In the genomic region with DNA sequence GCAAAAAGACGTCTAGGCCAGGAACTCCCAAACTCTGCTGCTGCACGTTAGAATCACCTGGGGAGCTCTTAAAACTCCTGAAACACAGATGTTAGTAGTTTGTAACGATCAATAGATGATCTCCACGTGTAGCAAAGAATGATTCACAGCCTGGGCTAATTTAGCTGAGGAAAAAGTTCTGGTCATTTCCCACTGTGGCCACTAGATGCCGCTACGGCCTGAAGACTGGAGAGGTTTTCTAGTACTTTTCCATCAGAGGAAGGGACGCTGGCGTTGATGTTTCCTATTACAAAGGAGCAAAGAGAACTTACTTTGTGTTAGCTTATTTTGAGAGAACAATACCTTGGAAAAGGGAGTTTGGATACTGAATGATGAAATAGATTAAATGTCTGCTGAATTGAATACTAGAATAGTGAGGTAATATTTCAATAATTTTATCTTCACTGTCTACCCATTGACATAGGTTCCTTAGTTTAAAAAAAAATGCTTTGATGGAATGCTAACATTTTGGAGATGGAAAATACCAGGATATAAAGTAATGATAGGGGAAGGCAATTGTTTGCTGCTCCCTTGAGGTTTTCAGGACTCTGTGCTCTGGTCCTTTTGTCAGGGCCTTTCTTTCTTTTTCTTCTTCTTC, we compare ENCODE assay signal across 1 cellular context.
TF ChIP-seq lines count a peak whose summit lies in the region.

No MANE protein-coding gene starts in this region.

TF ChIP-seq in HCT116, 20 proteins besides CTCF, POLR2A, EP300 and RAD21 (continued from another document):
- TF ChIP-seq, protein P1, sequence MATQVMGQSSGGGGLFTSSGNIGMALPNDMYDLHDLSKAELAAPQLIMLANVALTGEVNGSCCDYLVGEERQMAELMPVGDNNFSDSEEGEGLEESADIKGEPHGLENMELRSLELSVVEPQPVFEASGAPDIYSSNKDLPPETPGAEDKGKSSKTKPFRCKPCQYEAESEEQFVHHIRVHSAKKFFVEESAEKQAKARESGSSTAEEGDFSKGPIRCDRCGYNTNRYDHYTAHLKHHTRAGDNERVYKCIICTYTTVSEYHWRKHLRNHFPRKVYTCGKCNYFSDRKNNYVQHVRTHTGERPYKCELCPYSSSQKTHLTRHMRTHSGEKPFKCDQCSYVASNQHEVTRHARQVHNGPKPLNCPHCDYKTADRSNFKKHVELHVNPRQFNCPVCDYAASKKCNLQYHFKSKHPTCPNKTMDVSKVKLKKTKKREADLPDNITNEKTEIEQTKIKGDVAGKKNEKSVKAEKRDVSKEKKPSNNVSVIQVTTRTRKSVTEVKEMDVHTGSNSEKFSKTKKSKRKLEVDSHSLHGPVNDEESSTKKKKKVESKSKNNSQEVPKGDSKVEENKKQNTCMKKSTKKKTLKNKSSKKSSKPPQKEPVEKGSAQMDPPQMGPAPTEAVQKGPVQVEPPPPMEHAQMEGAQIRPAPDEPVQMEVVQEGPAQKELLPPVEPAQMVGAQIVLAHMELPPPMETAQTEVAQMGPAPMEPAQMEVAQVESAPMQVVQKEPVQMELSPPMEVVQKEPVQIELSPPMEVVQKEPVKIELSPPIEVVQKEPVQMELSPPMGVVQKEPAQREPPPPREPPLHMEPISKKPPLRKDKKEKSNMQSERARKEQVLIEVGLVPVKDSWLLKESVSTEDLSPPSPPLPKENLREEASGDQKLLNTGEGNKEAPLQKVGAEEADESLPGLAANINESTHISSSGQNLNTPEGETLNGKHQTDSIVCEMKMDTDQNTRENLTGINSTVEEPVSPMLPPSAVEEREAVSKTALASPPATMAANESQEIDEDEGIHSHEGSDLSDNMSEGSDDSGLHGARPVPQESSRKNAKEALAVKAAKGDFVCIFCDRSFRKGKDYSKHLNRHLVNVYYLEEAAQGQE (IDR thresholded peaks at IDR 0.05; ENCODE audit: low read depth), result no peak
- TF ChIP-seq YY1 (IDR thresholded peaks at IDR 0.05; ENCODE audit: extremely low read depth, insufficient replicate concordance, low read depth, low read length) (peak; percentile 44), ZNF274 (IDR thresholded peaks at IDR 0.05; ENCODE audit: low read depth, low read length) (no peak)
- TF ChIP-seq, protein P2, sequence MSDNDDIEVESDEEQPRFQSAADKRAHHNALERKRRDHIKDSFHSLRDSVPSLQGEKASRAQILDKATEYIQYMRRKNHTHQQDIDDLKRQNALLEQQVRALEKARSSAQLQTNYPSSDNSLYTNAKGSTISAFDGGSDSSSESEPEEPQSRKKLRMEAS (IDR thresholded peaks at IDR 0.05), result peak; percentile 77
